Comparison of ENCODE assay signal across 10 cellular contexts in the genomic region with DNA sequence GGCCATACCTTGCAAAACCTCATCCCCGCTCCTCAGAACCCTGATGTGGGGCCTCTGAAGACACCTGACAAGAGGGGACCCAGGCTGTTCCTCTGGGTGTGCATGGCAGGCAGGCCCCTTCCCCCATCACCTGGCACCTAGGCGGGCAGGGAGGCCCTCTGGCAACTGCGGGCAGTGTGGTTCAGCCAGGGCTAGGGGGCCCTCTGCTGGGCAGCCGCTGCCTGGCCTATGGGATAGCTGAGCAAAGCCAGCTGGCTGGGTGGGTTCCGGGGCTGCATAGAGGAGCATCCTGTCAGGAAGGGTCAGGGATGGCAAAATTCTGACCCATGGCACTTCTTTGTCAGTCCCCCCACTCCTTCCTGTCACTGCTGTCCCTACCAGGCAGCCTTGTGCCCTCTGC.
A peak's percentile ranks its signal among the peaks of the same experiment; 100 is the strongest.
DNase-seq lines count a peak whose midpoint lies in the region; ATAC-seq, FAIRE-seq and TF ChIP-seq lines count a peak whose summit lies in the region.
"Had no signal": no experiment of that assay in that cellular context is flagged by ENCODE, and none has a peak within 500 bp of the region (broad histone marks: within the 10 kb centered on the region; RNA-seq: fewer than 3 reads in every experiment).

No MANE protein-coding gene starts in this region.

- no peak for DNase-seq in stimulated activated naive CD8-positive, alpha-beta T cell treated with anti-CD3 and anti-CD28 coated beads, Interleukin-15, amount 100 ng/mL, for 72 hours
- DNase-seq in stimulated activated naive CD8-positive, alpha-beta T cell treated with anti-CD3 and anti-CD28 coated beads, Interleukin-15, Interleukin-2, amounts not matched to agents 100 U/mL and 50 U/mL, for 24 hours: no peak
- DNase-seq in PC-3 (peak; percentile 11), glomerular visceral epithelial cell (ENCODE audit: extremely low spot score) (peak; percentile 21), urothelium cell line (ENCODE audit: low spot score) (peak; percentile 47)
- no peak for DNase-seq in activated CD4-positive, CD25-positive, alpha-beta regulatory T cell treated with anti-CD3 and anti-CD28 coated beads, Interleukin-2, amount 50 U/mL, for 72 hours
- no peak for DNase-seq in stimulated activated CD4-positive, alpha-beta T cell treated with anti-CD3 and anti-CD28 coated beads, Interleukin-1b, Interleukin-23, amount 100 ng/mL, for 48 hours
- DNase-seq: EL, NCI-H2171 had no signal

- no peaks in the 10 kb centered on the region for H3K4me1 ChIP-seq in PC-3 (ENCODE audit: insufficient read depth, low read length)

- H3F3A ChIP-seq in PC-3 (ENCODE audit: low read length, unreplicated experiment): no peaks in the 10 kb centered on the region

- no peaks in the 10 kb centered on the region for H3K4me1 Mint-ChIP-seq in stimulated activated naive CD8-positive, alpha-beta T cell treated with anti-CD3 and anti-CD28 coated beads, Interleukin-15, amount 100 ng/mL, for 72 hours

- TF ChIP-seq CTCF in PC-3 (conservative IDR thresholded peaks at IDR 0.05; ENCODE audit: low read depth, low read length): peak; percentile 53

- H4K20me1 ChIP-seq in PC-3 (ENCODE audit: low read length): no peaks in the 10 kb centered on the region

- H3K27ac ChIP-seq in PC-3 (ENCODE audit: low read length): no peak overlapping the region

- no TSS peak for BruUV-seq in PC-3 (replicated peaks; lab: Mats Ljungman, UMichigan)

- H3K4me2 ChIP-seq in PC-3 (ENCODE audit: low read length): no peak overlapping the region

- H3K27ac Mint-ChIP-seq in stimulated activated naive CD8-positive, alpha-beta T cell treated with anti-CD3 and anti-CD28 coated beads, Interleukin-15, amount 100 ng/mL, for 72 hours: no peak overlapping the region

- H3K9me2 ChIP-seq in PC-3 (replicated peaks; ENCODE audit: low read length): no peaks in the 10 kb centered on the region

- H3K9me3 ChIP-seq in PC-3 (ENCODE audit: low read length): no peaks in the 10 kb centered on the region

- POLR2A ChIA-PET in PC-3 (lab: Charles Lee; ENCODE audit: unreplicated experiment): no interaction called here

- peaks cover 14% of the 10 kb centered on the region for H3K27me3 Mint-ChIP-seq in stimulated activated naive CD8-positive, alpha-beta T cell treated with anti-CD3 and anti-CD28 coated beads, Interleukin-15, amount 100 ng/mL, for 72 hours

- no peak for FAIRE-seq in urothelium cell line (lab: Jason Lieb, UNC)

- intact Hi-C loops in PC-3 (cut with micrococcal nuclease): no loop called here

- no peak overlapping the region for H3K4me3 Mint-ChIP-seq in stimulated activated naive CD8-positive, alpha-beta T cell treated with anti-CD3 and anti-CD28 coated beads, Interleukin-15, amount 100 ng/mL, for 72 hours

- H3K9ac ChIP-seq in PC-3 (ENCODE audit: low read length): no peak overlapping the region

- no peak overlapping the region for H3K4me3 ChIP-seq in PC-3 (ENCODE audit: low read length)

- H3K36me3 ChIP-seq in PC-3 (ENCODE audit: low read depth, low read length): no peaks in the 10 kb centered on the region

- CTCF ChIA-PET in PC-3 (lab: Charles Lee): no interaction called here

- ATAC-seq in stimulated activated naive CD8-positive, alpha-beta T cell treated with anti-CD3 and anti-CD28 coated beads, Interleukin-15, amount 100 ng/mL, for 72 hours: peak; percentile 20
- no peak for ATAC-seq in stimulated activated naive CD8-positive, alpha-beta T cell treated with anti-CD3 and anti-CD28 coated beads, Interleukin-15, Interleukin-2, amounts not matched to agents 100 U/mL and 50 U/mL, for 24 hours
- ATAC-seq in PC-3 (no peak), HG03460 (IDR thresholded peaks at IDR 0.05; ENCODE audit: unreplicated experiment) (no peak)

- H2AFZ ChIP-seq in PC-3 (ENCODE audit: low read length): no peak overlapping the region

- peaks cover 0 to 5% of the 10 kb centered on the region in 2 donors for H3K9me3 Mint-ChIP-seq in stimulated activated naive CD8-positive, alpha-beta T cell treated with anti-CD3 and anti-CD28 coated beads, Interleukin-15, amount 100 ng/mL, for 72 hours

- no peaks in the 10 kb centered on the region for H3K79me2 ChIP-seq in PC-3 (ENCODE audit: low read length)

- H3K27me3 ChIP-seq in PC-3 (ENCODE audit: low read length): no peaks in the 10 kb centered on the region

Comparison
In these comparisons a context has a peak if more than half of its experiments do, and no peak if none do; other contexts are left out.
1. DNase-seq: peak in PC-3 (single experiment), glomerular visceral epithelial cell (single experiment) and urothelium cell line (single experiment); none in stimulated activated naive CD8-positive, alpha-beta T cell treated with anti-CD3 and anti-CD28 coated beads, Interleukin-15, amount 100 ng/mL, for 72 hours (0 of 2), stimulated activated naive CD8-positive, alpha-beta T cell treated with anti-CD3 and anti-CD28 coated beads, Interleukin-15, Interleukin-2, amounts not matched to agents 100 U/mL and 50 U/mL, for 24 hours (single experiment), activated CD4-positive, CD25-positive, alpha-beta regulatory T cell treated with anti-CD3 and anti-CD28 coated beads, Interleukin-2, amount 50 U/mL, for 72 hours (single experiment) and stimulated activated CD4-positive, alpha-beta T cell treated with anti-CD3 and anti-CD28 coated beads, Interleukin-1b, Interleukin-23, amount 100 ng/mL, for 48 hours (single experiment).